In the genomic region with DNA sequence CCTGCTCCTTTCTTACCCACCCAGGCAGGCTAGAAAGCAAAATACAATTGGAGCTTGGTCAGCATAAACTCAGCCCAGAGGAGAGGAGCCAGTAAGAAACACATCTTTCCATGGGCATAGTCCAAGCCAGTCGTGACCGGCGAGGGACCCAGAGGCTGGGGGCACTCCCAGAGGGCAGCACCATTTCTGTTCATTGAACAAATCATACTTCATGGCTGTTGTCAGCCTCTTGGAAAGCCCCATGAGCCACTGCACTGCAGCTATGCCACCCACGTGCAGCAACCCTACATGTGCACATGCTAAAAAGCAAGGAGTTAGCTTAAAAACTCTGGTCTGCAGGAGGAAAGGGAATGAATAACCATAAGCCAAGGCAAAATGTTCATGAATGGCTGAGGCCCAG, we compare ENCODE assay signal across 34 cellular contexts.
"Had no signal": no experiment of that assay in that cellular context is flagged by ENCODE, and none has a peak within 500 bp of the region (broad histone marks: within the 10 kb centered on the region; RNA-seq: fewer than 3 reads in every experiment).

No MANE protein-coding gene starts in this region.

- ATAC-seq: activated naive CD4-positive, alpha-beta T cell treated with anti-CD3 and anti-CD28 coated beads, Interleukin-2, amount 50 U/mL, for 72 hours; activated naive CD8-positive, alpha-beta T cell treated with anti-CD3 and anti-CD28 coated beads, Interleukin-2, amount 50 U/mL, for 24 hours; activated T-cell treated with anti-CD3 and anti-CD28 coated beads, Interleukin-2, amount 50 U/mL, for 4 hours; activated T-cell treated with anti-CD3 and anti-CD28 coated beads, Interleukin-2, amount 50 U/mL, for 72 hours; activated T-helper 17 cell treated with anti-CD3 and anti-CD28 coated beads, Interleukin-2, amount 50 U/mL, for 72 hours; body of pancreas had no signal

- FAIRE-seq: astrocyte, bronchial epithelial cell had no signal

- H3K27me3 ChIP-seq: adrenal gland, ascending aorta, body of pancreas, breast epithelium, cardiac muscle cell had no signal

- H3K36me3 ChIP-seq: adrenal gland, ascending aorta, brain microvascular endothelial cell, breast epithelium, cardiac muscle cell had no signal

- H3K4me1 ChIP-seq: adrenal gland, ascending aorta, body of pancreas, breast epithelium had no signal

- H3K9me3 ChIP-seq: adrenal gland, ascending aorta, body of pancreas, breast epithelium had no signal

- H3K4me3 ChIP-seq: adrenal gland, ascending aorta, body of pancreas, breast epithelium, cardiac muscle cell had no signal

- H3K27ac ChIP-seq: adrenal gland, ascending aorta, body of pancreas, brain microvascular endothelial cell, breast epithelium, cardiac muscle cell had no signal

- DNase-seq: activated effector memory CD4-positive, alpha-beta T cell treated with anti-CD3 and anti-CD28 coated beads, Interleukin-2, amount 50 U/mL, for 16 hours; activated effector memory CD4-positive, alpha-beta T cell treated with Interleukin-2 at 50 U/mL for 16 hours; activated gamma-delta T cell; activated gamma-delta T cell treated with Interleukin-2 at 50 U/mL for 16 hours; activated naive CD4-positive, alpha-beta T cell; activated naive CD4-positive, alpha-beta T cell treated with anti-CD3 and anti-CD28 coated beads for 36 hours; activated naive CD4-positive, alpha-beta T cell treated with anti-CD3 and anti-CD28 coated beads, Interleukin-2, amount 10 ng/mL, durations not matched to agents 7 days and 5 days; activated naive CD4-positive, alpha-beta T cell treated with anti-CD3 and anti-CD28 coated beads, Interleukin-2, amount 50 U/mL, for 16 hours; activated naive CD4-positive, alpha-beta T cell treated with Interleukin-2 at 50 U/mL for 16 hours; activated naive CD8-positive, alpha-beta T cell treated with anti-CD3 and anti-CD28 coated beads for 36 hours; activated naive CD8-positive, alpha-beta T cell treated with anti-CD3 and anti-CD28 coated beads, Interleukin-2, amount 10 ng/mL, durations not matched to agents 7 days and 5 days; activated naive CD8-positive, alpha-beta T cell treated with anti-CD3 and anti-CD28 coated beads, Interleukin-2, amount 50 U/mL, for 24 hours; activated T-cell treated with anti-CD3 and anti-CD28 coated beads, Interleukin-2, amount 50 U/mL, for 1 hour; activated T-cell treated with anti-CD3 and anti-CD28 coated beads, Interleukin-2, amount 50 U/mL, for 24 hours; activated T-cell treated with anti-CD3 and anti-CD28 coated beads, Interleukin-2, amount 50 U/mL, for 4 hours; activated T-cell treated with anti-CD3 and anti-CD28 coated beads, Interleukin-2, amount 50 U/mL, for 48 hours; activated T-cell treated with anti-CD3 and anti-CD28 coated beads, Interleukin-2, amount 50 U/mL, for 72 hours; adrenal gland; amniotic stem cell; amygdala; anterior cingulate cortex; aorta; body of pancreas; brain microvascular endothelial cell; caudate nucleus; central memory CD4-positive, alpha-beta T cell; cerebellar nuclear complex had no signal
